9 cellular contexts compared by ENCODE assay signal in genomic region chr10:50992972-50993766, GRCh38.
DNase-seq lines count a peak whose midpoint lies in the region; ATAC-seq and TF ChIP-seq lines count a peak whose summit lies in the region.
"Had no signal": no experiment of that assay in that cellular context is flagged by ENCODE, and none has a peak within 500 bp of the region (broad histone marks: within the 10 kb centered on the region; RNA-seq: fewer than 3 reads in every experiment).

No MANE protein-coding gene starts in this region.

- peak overlapping the region; percentile 41 for H3K4me3 Mint-ChIP-seq in natural killer cell
- H3K4me3 Mint-ChIP-seq in natural killer cell treated with Interleukin-12 subunit alpha and Interleukin-12 subunit beta and Interleukin-15 and Interleukin-18, amount 100 ng/mL, for 72 hours = no peak overlapping the region
- H3K4me3 Mint-ChIP-seq in naive thymus-derived CD8-positive, alpha-beta T cell = peak overlapping the region in 6 of 10 donors; percentile 4 to 40 (median 22)

- POLR2A ChIA-PET in naive thymus-derived CD8-positive, alpha-beta T cell (lab: Charles Lee) = no interaction called here

- no peaks in the 10 kb centered on the region for H3K36me3 Mint-ChIP-seq in natural killer cell
- no peaks in the 10 kb centered on the region for H3K36me3 Mint-ChIP-seq in natural killer cell treated with Interleukin-12 subunit alpha and Interleukin-12 subunit beta and Interleukin-15 and Interleukin-18, amount 100 ng/mL, for 72 hours
- H3K36me3 Mint-ChIP-seq in naive thymus-derived CD8-positive, alpha-beta T cell = no peaks in the 10 kb centered on the region

- ATAC-seq in natural killer cell = no peak
- no peak for ATAC-seq in natural killer cell treated with Interleukin-12 subunit alpha and Interleukin-12 subunit beta and Interleukin-15 and Interleukin-18, amount 100 ng/mL, for 72 hours
- no peak for ATAC-seq in naive thymus-derived CD8-positive, alpha-beta T cell

- no peak overlapping the region for H3K27ac Mint-ChIP-seq in natural killer cell
- H3K27ac Mint-ChIP-seq in natural killer cell treated with Interleukin-12 subunit alpha and Interleukin-12 subunit beta and Interleukin-15 and Interleukin-18, amount 100 ng/mL, for 72 hours = no peak overlapping the region
- no peak overlapping the region for H3K27ac Mint-ChIP-seq in naive thymus-derived CD8-positive, alpha-beta T cell

- H3K4me3 ChIP-seq in fibroblast of pulmonary artery (replicated peaks; ENCODE audit: low read depth, low read length) = peak overlapping the region; percentile 82

- TF ChIP-seq CTCF in natural killer cell (IDR thresholded peaks at IDR 0.05) (no peak), fibroblast of pulmonary artery (IDR thresholded peaks at IDR 0.05; ENCODE audit: low read length, missing control alignments) (no peak)

- H3K9me3 Mint-ChIP-seq in natural killer cell = no peaks in the 10 kb centered on the region
- no peaks in the 10 kb centered on the region for H3K9me3 Mint-ChIP-seq in natural killer cell treated with Interleukin-12 subunit alpha and Interleukin-12 subunit beta and Interleukin-15 and Interleukin-18, amount 100 ng/mL, for 72 hours
- no peaks in the 10 kb centered on the region for H3K9me3 Mint-ChIP-seq in naive thymus-derived CD8-positive, alpha-beta T cell

- peaks cover 29 to 45% of the 10 kb centered on the region in 2 donors for H3K27me3 Mint-ChIP-seq in natural killer cell (ENCODE audit: low read depth in 2 of 2)
- H3K27me3 Mint-ChIP-seq in natural killer cell treated with Interleukin-12 subunit alpha and Interleukin-12 subunit beta and Interleukin-15 and Interleukin-18, amount 100 ng/mL, for 72 hours = peaks cover 30 to 38% of the 10 kb centered on the region in 2 donors
- peaks cover 21 to 64% (median 43%) of the 10 kb centered on the region in 5 donors for H3K27me3 Mint-ChIP-seq in naive thymus-derived CD8-positive, alpha-beta T cell

- intact Hi-C loops in natural killer cell (cut with micrococcal nuclease) (no loop called here), posterior cingulate gyrus (cut with DNase I) (no loop called here)

- peaks cover 0 to 5% of the 10 kb centered on the region in 2 donors for H3K4me1 Mint-ChIP-seq in natural killer cell
- peaks cover 0 to 4% of the 10 kb centered on the region in 2 donors for H3K4me1 Mint-ChIP-seq in natural killer cell treated with Interleukin-12 subunit alpha and Interleukin-12 subunit beta and Interleukin-15 and Interleukin-18, amount 100 ng/mL, for 72 hours (ENCODE audit: low read depth in 2 of 2)
- peaks cover 6 to 19% (median 11%) of the 10 kb centered on the region in 4 donors for H3K4me1 Mint-ChIP-seq in naive thymus-derived CD8-positive, alpha-beta T cell

- DNase-seq in natural killer cell = no peak
- no peak for DNase-seq in natural killer cell treated with Interleukin-12 subunit alpha and Interleukin-12 subunit beta and Interleukin-15 and Interleukin-18, amount 100 ng/mL, for 72 hours (ENCODE audit: low spot score)
- DNase-seq in fibroblast of pulmonary artery (ENCODE audit: low read depth) = peak; percentile 88
- DNase-seq in naive thymus-derived CD8-positive, alpha-beta T cell = no peak
- no peak for DNase-seq in stimulated activated CD4-positive, alpha-beta T cell treated with anti-CD3 and anti-CD28 coated beads, Interleukin-4, amount 100 ng/mL, for 24 hours
- no peak for DNase-seq in posterior cingulate gyrus
- DNase-seq in COR-L47 (lab: John Stamatoyannopoulos, UW) = no peak
- DNase-seq in activated CD4-positive, alpha-beta T cell treated with anti-CD3 and anti-CD28 coated beads, Interleukin-2, amount 50 U/mL, for 1 hour = no peak
- DNase-seq: AML-193 had no signal
